15 cellular contexts compared by ENCODE assay signal in the genomic region with DNA sequence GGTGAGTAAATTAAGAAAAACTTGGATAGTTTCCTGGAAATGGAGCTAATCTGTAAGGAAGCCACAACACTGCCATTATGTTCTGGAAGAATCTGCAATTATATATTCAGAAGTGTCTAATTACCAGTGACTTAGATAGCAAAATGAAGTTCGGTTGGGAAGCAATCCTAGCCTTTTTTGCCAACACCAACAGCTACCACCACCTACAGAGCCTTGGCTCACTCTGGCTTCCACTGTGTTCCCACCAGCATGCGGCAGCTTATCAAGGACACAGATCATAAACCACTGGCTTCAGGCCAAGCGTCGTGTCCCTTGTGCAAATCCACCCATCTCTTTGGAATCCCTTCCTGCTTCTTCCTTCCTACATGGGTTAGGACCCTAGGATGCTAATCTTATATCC.
DNase-seq lines count a peak whose midpoint lies in the region; ATAC-seq, FAIRE-seq and TF ChIP-seq lines count a peak whose summit lies in the region.
"Had no signal": no experiment of that assay in that cellular context is flagged by ENCODE, and none has a peak within 500 bp of the region (broad histone marks: within the 10 kb centered on the region; RNA-seq: fewer than 3 reads in every experiment).

No MANE protein-coding gene starts in this region.

- DNase-seq in HuH-7 (ENCODE audit: low spot score) (peak; percentile 27), NCI-H748 (lab: John Stamatoyannopoulos, UW; ENCODE audit: unreplicated experiment) (peak; percentile 73), endothelial cell of umbilical vein (ENCODE audit: low read depth, low spot score) (no peak), H4 (ENCODE audit: low spot score) (no peak)
- DNase-seq: activated B cell treated with CpG ODN at 0.5 μM for 24 hours; activated naive CD4-positive, alpha-beta T cell treated with anti-CD3 and anti-CD28 coated beads for 36 hours; kidney glomerular epithelial cell; NCI-H226; PC-9 had no signal

- no peaks in the 10 kb centered on the region for H3K9me1 ChIP-seq in endothelial cell of umbilical vein (replicated peaks; ENCODE audit: control insufficient read depth, extremely low read depth, insufficient read depth, low read length)

- H3K27ac ChIP-seq in ACC112 (ENCODE audit: low read depth, low read length) (no peak overlapping the region), endothelial cell of umbilical vein (ENCODE audit: insufficient read depth, low read depth, low read length) (no peak overlapping the region)
- H3K27ac ChIP-seq: cardiac muscle cell, PC-9 had no signal

- dilution Hi-C loops in endothelial cell of umbilical vein (cut with MboI; ENCODE audit: extremely low pct_ligation_motif_present, low sequenced_read_pairs): no loop called here

- H2AFZ ChIP-seq in ACC112 (ENCODE audit: low read length, unreplicated experiment) (peak overlapping the region; percentile 35), endothelial cell of umbilical vein (ENCODE audit: low read depth, low read length) (no peak overlapping the region)
- H2AFZ ChIP-seq: PC-9 had no signal

- H3K4me2 ChIP-seq in endothelial cell of umbilical vein (ENCODE audit: insufficient read depth, low read length): no peak overlapping the region
- H3K4me2 ChIP-seq: PC-9 had no signal

- peak; percentile 26 for FAIRE-seq in endothelial cell of umbilical vein (lab: Jason Lieb, UNC)
- FAIRE-seq: GM12878 had no signal

- no peaks in the 10 kb centered on the region for H4K20me1 ChIP-seq in endothelial cell of umbilical vein (replicated peaks; ENCODE audit: control insufficient read depth, extremely low read depth, insufficient read depth, low read length)

- H3K4me1 ChIP-seq in ACC112 (ENCODE audit: control insufficient read depth, insufficient read depth, low read length, unreplicated experiment) (peaks cover 8% of the 10 kb centered on the region), endothelial cell of umbilical vein (ENCODE audit: control insufficient read depth, extremely low read depth, insufficient read depth, low read length) (peaks cover 13% of the 10 kb centered on the region)

- POLR2A ChIA-PET in endothelial cell of umbilical vein (lab: Charles Lee): interaction anchor here (1.0 kb wide), 1 partner anchor 8 kb away, joined by 3 read pairs; no protein-coding TSS in a partner anchor

- no peak for TF ChIP-seq CTCF in endothelial cell of umbilical vein (IDR thresholded peaks at IDR 0.05; ENCODE audit: extremely low read depth in 1 of 2, insufficient read depth in 1 of 2, low read depth in 1 of 2, low read length in 2 of 2)

- H3K79me2 ChIP-seq in ACC112 (ENCODE audit: control insufficient read depth, insufficient read depth, low read length, unreplicated experiment) (no peaks in the 10 kb centered on the region), endothelial cell of umbilical vein (ENCODE audit: control insufficient read depth, insufficient read depth, low read length) (no peaks in the 10 kb centered on the region)

- H3K4me3 ChIP-seq in ACC112 (ENCODE audit: low read depth, low read length): no peak overlapping the region
- H3K4me3 ChIP-seq in endothelial cell of umbilical vein (replicated peaks in 1 of 3; ENCODE audit: insufficient read depth in 1 of 3, low read depth in 1 of 3, low read length in 3 of 3): no peak overlapping the region
- H3K4me3 ChIP-seq: cardiac muscle cell, GM12878, PC-9 had no signal

- intact Hi-C loops in endothelial cell of umbilical vein (cut with micrococcal nuclease): no loop called here

- no peak overlapping the region for H3K9ac ChIP-seq in endothelial cell of umbilical vein (replicated peaks; ENCODE audit: extremely low read depth, insufficient read depth, low read length)

- H3K27me3 ChIP-seq in ACC112 (ENCODE audit: insufficient read depth, low read length) (no peaks in the 10 kb centered on the region), endothelial cell of umbilical vein (ENCODE audit: control insufficient read depth in 2 of 2, insufficient read depth in 2 of 2, low read length in 2 of 2) (no peaks in the 10 kb centered on the region)
- H3K27me3 ChIP-seq: cardiac muscle cell had no signal

- TF ChIP-seq POLR2A in endothelial cell of umbilical vein (IDR thresholded peaks at IDR 0.05; ENCODE audit: low read depth, low read length): no peak

- H3K36me3 ChIP-seq in ACC112 (ENCODE audit: insufficient read depth, low read length): 0 out of 2 replicates have a peak, but pooled peaks cover 5% of the 10 kb centered on the region
- H3K36me3 ChIP-seq in endothelial cell of umbilical vein (ENCODE audit: control insufficient read depth in 2 of 2, extremely low read depth in 1 of 2, insufficient read depth in 2 of 2, low read length in 2 of 2): peaks cover 0 to 3% of the 10 kb centered on the region in 2 experiments
- H3K36me3 ChIP-seq: cardiac muscle cell had no signal

- no peak for ATAC-seq in HG03196 (IDR thresholded peaks at IDR 0.05; ENCODE audit: unreplicated experiment)
- ATAC-seq in GM21526 (IDR thresholded peaks at IDR 0.05; ENCODE audit: low FRiP score, unreplicated experiment): no peak
- ATAC-seq in HG03354 (IDR thresholded peaks at IDR 0.05; ENCODE audit: poor library complexity, severe bottlenecking, unreplicated experiment): no peak
- ATAC-seq: GM12878 had no signal

- CTCF ChIA-PET in endothelial cell of umbilical vein (lab: Charles Lee): interaction anchor here (1.1 to 2.5 kb wide), 2 partner anchors 12 to 43 kb away, joined by 3 to 7 read pairs; no protein-coding TSS in a partner anchor

- no TSS peak for BruUV-seq in endothelial cell of umbilical vein (replicated peaks; lab: Mats Ljungman, UMichigan)

- no peaks in the 10 kb centered on the region for H3K9me3 ChIP-seq in endothelial cell of umbilical vein (replicated peaks; ENCODE audit: control insufficient read depth, insufficient read depth, low read length)

TF ChIP-seq in endothelial cell of umbilical vein, 7 proteins besides CTCF, POLR2A, EP300 and RAD21:
- TF ChIP-seq JUN (IDR thresholded peaks at IDR 0.05; ENCODE audit: borderline replicate concordance, insufficient read depth, insufficient read length, low read depth): no peak
- TF ChIP-seq, protein P1, sequence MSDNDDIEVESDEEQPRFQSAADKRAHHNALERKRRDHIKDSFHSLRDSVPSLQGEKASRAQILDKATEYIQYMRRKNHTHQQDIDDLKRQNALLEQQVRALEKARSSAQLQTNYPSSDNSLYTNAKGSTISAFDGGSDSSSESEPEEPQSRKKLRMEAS (IDR thresholded peaks at IDR 0.05; ENCODE audit: insufficient read depth, insufficient read length): no peak
- TF ChIP-seq FOS (IDR thresholded peaks at IDR 0.05; ENCODE audit: borderline replicate concordance, insufficient read depth, low read length): no peak
- no peak for TF ChIP-seq POLR2AphosphoS5 (IDR thresholded peaks at IDR 0.05; ENCODE audit: insufficient read depth, low read depth, low read length)
- TF ChIP-seq GATA2 (IDR thresholded peaks at IDR 0.05; ENCODE audit: insufficient read depth, insufficient read length, low read depth, low read length): peak; percentile 45
- no peak for TF ChIP-seq MYC (IDR thresholded peaks at IDR 0.05; ENCODE audit: low read depth, low read length)
- no peak for TF ChIP-seq EZH2 (IDR thresholded peaks at IDR 0.05; ENCODE audit: borderline replicate concordance, low read depth, low read length, severe bottlenecking)

Comparison
In these comparisons a context has a peak if more than half of its experiments do, and no peak if none do; other contexts are left out.
1. DNase-seq: peak in HuH-7 (single experiment) and NCI-H748 (single experiment); none in endothelial cell of umbilical vein (single experiment) and H4 (single experiment).